In the genomic region with DNA sequence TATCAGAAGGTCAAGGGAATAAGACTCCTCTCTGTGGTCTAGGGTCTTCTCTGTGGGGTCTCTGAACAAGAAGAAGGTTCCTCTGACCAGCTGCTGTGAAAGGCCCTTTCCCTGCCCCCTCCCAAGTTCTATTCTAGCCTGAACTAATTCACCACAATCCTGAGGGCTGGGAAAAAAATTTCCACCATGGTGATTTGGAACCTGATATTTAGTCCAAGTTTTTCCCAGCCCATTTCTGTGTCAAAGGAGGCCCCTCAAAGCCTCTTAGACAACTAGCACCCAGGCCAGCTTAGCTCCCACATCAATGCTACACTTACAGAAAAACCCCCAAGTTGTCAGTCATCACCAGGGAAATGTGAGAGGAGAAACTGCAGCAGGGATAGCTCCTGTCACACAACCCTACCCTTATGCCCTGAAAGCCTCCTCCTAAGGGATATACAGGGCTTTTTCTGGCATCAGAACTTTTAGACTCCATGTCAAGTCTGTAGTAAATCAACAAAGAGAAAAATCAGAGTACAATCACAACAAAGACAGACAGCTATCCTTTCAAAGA, we compare ENCODE assay signal across 12 cellular contexts. TPM values are rescaled to one million over a fixed set of nuclear protein-coding genes. Genes with fewer than 3 reads are reported as not detected.
DNase-seq lines count a peak whose midpoint lies in the region; ATAC-seq and TF ChIP-seq lines count a peak whose summit lies in the region.
"Had no signal": no experiment of that assay in that cellular context is flagged by ENCODE, and none has a peak within 500 bp of the region (broad histone marks: within the 10 kb centered on the region; RNA-seq: fewer than 3 reads in every experiment).

No MANE protein-coding gene starts in this region.

- H3K4me2 ChIP-seq in DND-41 (ENCODE audit: insufficient read depth, low read length) (no peak overlapping the region), Loucy (ENCODE audit: low read depth, low read length, poor library complexity, severe bottlenecking) (peak overlapping the region; percentile 92)

- H3K4me3 ChIP-seq in DND-41 (ENCODE audit: low read depth in 1 of 2, low read length in 2 of 2) (no peak overlapping the region), Loucy (ENCODE audit: low read length, poor library complexity, severe bottlenecking) (peak overlapping the region; percentile 90), sigmoid colon (no peak overlapping the region)
- H3K4me3 ChIP-seq: mucosa of descending colon had no signal

- H2AFZ ChIP-seq in DND-41 (ENCODE audit: low read depth, low read length) (no peak overlapping the region), Loucy (ENCODE audit: low read length) (no peak overlapping the region)

- intact Hi-C loops in dendritic cell treated with granulocyte-macrophage colony-stimulating factor and Interleukin-4, amounts not matched to agents 40 ng/mL and 50 ng/mL, for 4 days (cut with micrococcal nuclease): no loop called here
- intact Hi-C loops in sigmoid colon (cut with DNase I): no loop called here

- DNase-seq in DND-41: no peak
- DNase-seq in sigmoid colon: peak; percentile 2
- no peak for DNase-seq in NOMO-1 treated with DMSO at 0.1 percent for 48 hours (lab: John Stamatoyannopoulos, UW; ENCODE audit: unreplicated experiment)
- no peak for DNase-seq in NCI-H2227 (lab: John Stamatoyannopoulos, UW; ENCODE audit: unreplicated experiment)
- no peak for DNase-seq in LoVo (ENCODE audit: low spot score)
- no peak for DNase-seq in activated gamma-delta T cell (lab: John Stamatoyannopoulos, UW)
- DNase-seq: mucosa of descending colon, NCI-H2029, PC-3 had no signal

- H3K36me3 ChIP-seq in DND-41 (ENCODE audit: insufficient read depth, low read length) (no peaks in the 10 kb centered on the region), Loucy (ENCODE audit: insufficient read depth, low read length) (no peaks in the 10 kb centered on the region), sigmoid colon (no peaks in the 10 kb centered on the region)

- H4K20me1 ChIP-seq in DND-41 (ENCODE audit: insufficient read depth, low read length) (peaks cover 8% of the 10 kb centered on the region; the same call in 1 of the 2 replicates), Loucy (ENCODE audit: insufficient read depth, low read length, poor library complexity, severe bottlenecking) (peaks cover 15% of the 10 kb centered on the region)

- H3K4me1 ChIP-seq in DND-41 (ENCODE audit: insufficient read depth, low read length) (peaks cover 57% of the 10 kb centered on the region), Loucy (ENCODE audit: insufficient read depth, low read length, poor library complexity, severe bottlenecking) (peaks cover 64% of the 10 kb centered on the region), sigmoid colon (peaks cover 0 to 47% (median 34%) of the 10 kb centered on the region in 4 donors)

- H3K4me3 Mint-ChIP-seq in dendritic cell treated with granulocyte-macrophage colony-stimulating factor and Interleukin-4, amounts not matched to agents 40 ng/mL and 50 ng/mL, for 4 days: peak overlapping the region; percentile 39

- H3K9ac ChIP-seq in DND-41 (ENCODE audit: low read depth, low read length): no peak overlapping the region
- H3K9ac ChIP-seq in Loucy (ENCODE audit: low read depth, low read length, poor library complexity, severe bottlenecking): peak overlapping the region; percentile 47

- no peaks in the 10 kb centered on the region for H3K9me3 Mint-ChIP-seq in dendritic cell treated with granulocyte-macrophage colony-stimulating factor and Interleukin-4, amounts not matched to agents 40 ng/mL and 50 ng/mL, for 4 days
- H3K9me3 Mint-ChIP-seq: activated T-helper 2 cell treated with anti-CD3 and anti-CD28 coated beads, Interferon-gamma antibody, Interleukin-2, Interleukin-4, amounts not matched to agents 10 μg/mL and 5 μg/mL and 100 μg/mL, durations not matched to agents 14 hours and 24 hours and 36 hours had no signal

- TF ChIP-seq POLR2A in sigmoid colon (IDR thresholded peaks at IDR 0.05): no peak

- ATAC-seq in DND-41 (ENCODE audit: insufficient read depth, low read depth): no peak
- ATAC-seq: mucosa of descending colon, PC-3 had no signal

- H3F3A ChIP-seq in Loucy (ENCODE audit: low read depth): peaks cover 16% of the 10 kb centered on the region

- no peaks in the 10 kb centered on the region for H3K9me2 ChIP-seq in Loucy (replicated peaks; ENCODE audit: low read depth, low read length)

- peaks cover 60% of the 10 kb centered on the region for H3K79me2 ChIP-seq in DND-41 (ENCODE audit: insufficient read depth, low read length)
- peaks cover 84% of the 10 kb centered on the region for H3K79me2 ChIP-seq in Loucy (ENCODE audit: insufficient read depth, low read length)

- TF ChIP-seq CTCF in DND-41 (IDR thresholded peaks at IDR 0.05; ENCODE audit: borderline replicate concordance, extremely low read depth, low read length, poor library complexity, severe bottlenecking) (no peak), Loucy (conservative IDR thresholded peaks at IDR 0.05; ENCODE audit: low read length) (no peak), sigmoid colon (IDR thresholded peaks at IDR 0.05) (no peak)

- H3K9me3 ChIP-seq in DND-41 (ENCODE audit: insufficient read depth, low read length, severe bottlenecking) (no peaks in the 10 kb centered on the region), Loucy (ENCODE audit: insufficient read depth, low read depth, low read length) (no peaks in the 10 kb centered on the region), sigmoid colon (no peaks in the 10 kb centered on the region)
- H3K9me3 ChIP-seq: mucosa of descending colon had no signal

- H3K27me3 ChIP-seq in DND-41 (ENCODE audit: insufficient read depth, low read length, poor library complexity) (no peaks in the 10 kb centered on the region), Loucy (ENCODE audit: insufficient read depth, low read length, poor library complexity, severe bottlenecking) (no peaks in the 10 kb centered on the region), sigmoid colon (no peaks in the 10 kb centered on the region)

- H3K27ac Mint-ChIP-seq in dendritic cell treated with granulocyte-macrophage colony-stimulating factor and Interleukin-4, amounts not matched to agents 40 ng/mL and 50 ng/mL, for 4 days: peak overlapping the region; percentile 94

- peaks cover 82% of the 10 kb centered on the region for H3K4me1 Mint-ChIP-seq in dendritic cell treated with granulocyte-macrophage colony-stimulating factor and Interleukin-4, amounts not matched to agents 40 ng/mL and 50 ng/mL, for 4 days (ENCODE audit: low read depth)

- no peak for TF ChIP-seq EP300 in sigmoid colon (IDR thresholded peaks at IDR 0.05)

- H3K36me3 Mint-ChIP-seq in dendritic cell treated with granulocyte-macrophage colony-stimulating factor and Interleukin-4, amounts not matched to agents 40 ng/mL and 50 ng/mL, for 4 days (ENCODE audit: low read depth): peaks cover 22% of the 10 kb centered on the region

- peaks cover 3% of the 10 kb centered on the region for H3K27me3 Mint-ChIP-seq in dendritic cell treated with granulocyte-macrophage colony-stimulating factor and Interleukin-4, amounts not matched to agents 40 ng/mL and 50 ng/mL, for 4 days

- H3K27ac ChIP-seq in DND-41 (ENCODE audit: low read length): peak overlapping the region; percentile 5; the same call in 1 of the 2 replicates
- H3K27ac ChIP-seq in sigmoid colon: no peak overlapping the region

RNA-seq across cellular contexts. Expression of a gene that starts 4.5 kb away (rescaled TPM):
- 10 to 100 TPM in 2 of 4 donors, 1 to 10 TPM in 2; 9.4 to 12.2 (median 11.0) TPM for total RNA-seq in sigmoid colon
- polyA plus RNA-seq in sigmoid colon: 10 to 100 TPM in 1 of 3 donors, 1 to 10 TPM in 2; 1.8 to 10.8 (median 2.4) TPM

RNA-seq across cellular contexts. Expression of a gene that starts 38.6 kb away (rescaled TPM):
- 100 to 1,000 TPM; 191 to 248 (median 224) TPM for total RNA-seq in sigmoid colon
- 100 to 1,000 TPM in 2 of 3 donors, 10 to 100 TPM in 1; 93.7 to 384 (median 135) TPM for polyA plus RNA-seq in sigmoid colon
